Comparison of ENCODE assay signal across 8 cellular contexts in genomic region chr7:27661776-27662489, GRCh38. TPM values are rescaled to one million over a fixed set of nuclear protein-coding genes. Genes with fewer than 3 reads are reported as not detected.
DNase-seq lines count a peak whose midpoint lies in the region; ATAC-seq and TF ChIP-seq lines count a peak whose summit lies in the region.

No MANE protein-coding gene starts in this region.

- no peak for TF ChIP-seq CTCF in Peyer's patch (IDR thresholded peaks at IDR 0.05)
- no peak for TF ChIP-seq CTCF in ascending aorta (IDR thresholded peaks at IDR 0.05)
- TF ChIP-seq CTCF in hepatocyte (IDR thresholded peaks at IDR 0.05; ENCODE audit: poor library complexity): no peak

- no peaks in the 10 kb centered on the region for H3K9me2 ChIP-seq in hepatocyte (replicated peaks; ENCODE audit: insufficient read depth)

- peak; percentile 5 for ATAC-seq in GM21619 (IDR thresholded peaks at IDR 0.05; ENCODE audit: unreplicated experiment)

- H4K20me1 ChIP-seq in BLaER1 (no peaks in the 10 kb centered on the region), hepatocyte (ENCODE audit: insufficient read depth, poor library complexity, severe bottlenecking) (no peaks in the 10 kb centered on the region)

- H3K4me3 ChIP-seq in BLaER1 (peak overlapping the region; percentile 93), Peyer's patch (peak overlapping the region; percentile 64 to 82 (median 71)), ascending aorta (peak overlapping the region; percentile 76 to 92), hepatocyte (peak overlapping the region; percentile 70)

- H3K4me2 ChIP-seq in BLaER1 (peak overlapping the region; percentile 95), hepatocyte (peak overlapping the region; percentile 80)

- H2AFZ ChIP-seq in hepatocyte: peak overlapping the region; percentile 61

- peaks cover 39% of the 10 kb centered on the region for H3K79me2 ChIP-seq in hepatocyte

- peaks cover 28% of the 10 kb centered on the region for H3K4me1 ChIP-seq in BLaER1
- H3K4me1 ChIP-seq in Peyer's patch: peaks cover 0 to 10% (median 0%) of the 10 kb centered on the region in 4 donors
- peaks cover 0 to 3% of the 10 kb centered on the region in 2 donors for H3K4me1 ChIP-seq in ascending aorta
- H3K4me1 ChIP-seq in hepatocyte (ENCODE audit: insufficient read depth): peaks cover 12% of the 10 kb centered on the region

- TF ChIP-seq POLR2A in Peyer's patch (IDR thresholded peaks at IDR 0.05): no peak

- H3K27ac ChIP-seq in BLaER1: peak overlapping the region; percentile 90
- H3K27ac ChIP-seq in Peyer's patch: peak overlapping the region; percentile 79 to 89 (median 83)
- H3K27ac ChIP-seq in ascending aorta: peak overlapping the region; percentile 79 to 91
- peak overlapping the region; percentile 97 for H3K27ac ChIP-seq in hepatocyte

- peak in 2 of 3 donors; percentile 41 to 66 for DNase-seq in Peyer's patch
- peak in 1 of 2 donors; percentile 68 for DNase-seq in ascending aorta (ENCODE audit: low spot score in 2 of 2)
- peak; percentile 55 for DNase-seq in hepatocyte (ENCODE audit: low spot score)
- peak; percentile 19 for DNase-seq in putamen (ENCODE audit: low spot score)
- DNase-seq in NCI-H1694 treated with DMSO at 0.1 percent for 48 hours (lab: John Stamatoyannopoulos, UW): no peak
- DNase-seq in retina: no peak

- intact Hi-C loops in ascending aorta (cut with DNase I): loop anchor here (5.0 to 10.0 kb wide), 5 partner anchors 375 to 1023 kb away; no protein-coding TSS in a partner anchor

- WGBS in hepatocyte (ENCODE audit: low lambda C conversion rate, missing lambda C conversion rate): 4% methylated on average over 18 of the region's 18 CpGs

- no peaks in the 10 kb centered on the region for H3K27me3 ChIP-seq in BLaER1
- no peaks in the 10 kb centered on the region for H3K27me3 ChIP-seq in Peyer's patch
- H3K27me3 ChIP-seq in ascending aorta: no peaks in the 10 kb centered on the region
- H3K27me3 ChIP-seq in hepatocyte: no peaks in the 10 kb centered on the region

- H3K9me3 ChIP-seq in BLaER1 (peaks cover 6% of the 10 kb centered on the region), Peyer's patch (no peaks in the 10 kb centered on the region), ascending aorta (no peaks in the 10 kb centered on the region), hepatocyte (ENCODE audit: low read depth) (no peaks in the 10 kb centered on the region)

- H3K36me3 ChIP-seq in BLaER1 (peaks cover 8% of the 10 kb centered on the region), Peyer's patch (no peaks in the 10 kb centered on the region), ascending aorta (peaks cover 0 to 3% of the 10 kb centered on the region in 2 donors), hepatocyte (replicated peaks; ENCODE audit: insufficient read depth, low read depth) (no peaks in the 10 kb centered on the region)

- H3K9ac ChIP-seq in BLaER1: peak overlapping the region; percentile 88

RNA-seq across cellular contexts. Expression of gene HIBADH, which starts 0.8 kb away (rescaled TPM):
- total RNA-seq in Peyer's patch (10 to 100 TPM; 31.3 to 39.6 (median 33.7) TPM), ascending aorta (10.6 TPM), hepatocyte (64.9 and 65.5 TPM in 2 replicates)
- 52.1 and 56.1 TPM in 2 replicates for polyA plus RNA-seq in hepatocyte

Comparison
In these comparisons a context has a peak if more than half of its experiments do, and no peak if none do; other contexts are left out.
1. DNase-seq: peak in Peyer's patch (2 of 3), hepatocyte (single experiment) and putamen (single experiment); none in NCI-H1694 treated with DMSO at 0.1 percent for 48 hours (single experiment) and retina (single experiment).
2. Peak in every context shown above with its lines, with median percentiles within 50 percentile points of each other: H3K27ac ChIP-seq and H3K4me3 ChIP-seq.